Comparison of ENCODE assay signal across 17 cellular contexts in genomic region chr1:115781343-115781742, GRCh38. TPM values are rescaled to one million over a fixed set of nuclear protein-coding genes. Genes with fewer than 3 reads are reported as not detected.
DNase-seq lines count a peak whose midpoint lies in the region; FAIRE-seq and TF ChIP-seq lines count a peak whose summit lies in the region.
"Had no signal": no experiment of that assay in that cellular context is flagged by ENCODE, and none has a peak within 500 bp of the region (broad histone marks: within the 10 kb centered on the region; RNA-seq: fewer than 3 reads in every experiment).

No MANE protein-coding gene starts in this region.

- DNase-seq in AG08395 (ENCODE audit: low spot score): peak; percentile 51
- DNase-seq in mammary epithelial cell: peak; percentile 95
- no peak for DNase-seq in hepatocyte (ENCODE audit: low spot score)
- no peak for DNase-seq in urothelium cell line (ENCODE audit: low spot score)
- DNase-seq in midbrain (lab: John Stamatoyannopoulos, UW): no peak
- DNase-seq in RKO (ENCODE audit: low spot score): no peak
- DNase-seq in NAMALWA (ENCODE audit: low spot score): no peak
- DNase-seq: activated naive CD4-positive, alpha-beta T cell treated with anti-CD3 and anti-CD28 coated beads for 36 hours; Calu3; mesendoderm; stimulated activated CD4-positive, alpha-beta T cell treated with anti-CD3 and anti-CD28 coated beads, Interleukin-15, amount 100 ng/mL, for 24 hours; testis had no signal

- dilution Hi-C loops in mammary epithelial cell (cut with HindIII; ENCODE audit: low sequenced_read_pairs): no loop called here

- H3K4me3 ChIP-seq in KMS-11 (IDR thresholded peaks at IDR 0.05; ENCODE audit: insufficient read depth, low read depth, low read length): no peak overlapping the region
- no peak overlapping the region for H3K4me3 ChIP-seq in mammary epithelial cell (replicated peaks in 1 of 3; ENCODE audit: insufficient read depth in 1 of 3, low read depth in 2 of 3, low read length in 3 of 3)
- H3K4me3 ChIP-seq in hepatocyte: no peak overlapping the region
- H3K4me3 ChIP-seq: cardiac muscle cell, testis had no signal

- H3K4me1 ChIP-seq in KMS-11 (ENCODE audit: low read depth, poor library complexity, severe bottlenecking) (peaks cover 46% of the 10 kb centered on the region), mammary epithelial cell (ENCODE audit: insufficient read depth, low read length) (peaks cover 31% of the 10 kb centered on the region), hepatocyte (ENCODE audit: insufficient read depth) (peaks cover 18% of the 10 kb centered on the region)
- H3K4me1 ChIP-seq: testis had no signal

- TF ChIP-seq CTCF in KMS-11 (conservative IDR thresholded peaks at IDR 0.05; ENCODE audit: low read depth, low read length): no peak
- no peak for TF ChIP-seq CTCF in mammary epithelial cell (conservative IDR thresholded peaks at IDR 0.05 in 1 of 2, IDR thresholded peaks at IDR 0.05 in 1 of 2; ENCODE audit: extremely low read depth in 1 of 2, insufficient read depth in 1 of 2, low read depth in 1 of 2, low read length in 2 of 2)
- no peak for TF ChIP-seq CTCF in hepatocyte (IDR thresholded peaks at IDR 0.05; ENCODE audit: poor library complexity)

- CTCF ChIA-PET in mammary epithelial cell (lab: Charles Lee; ENCODE audit: low non-redundant PET): interaction anchor here (0.5 to 0.6 kb wide), 3 partner anchors 41 to 729 kb away, joined by 3 to 7 read pairs (median 5); no protein-coding TSS in a partner anchor

- in situ Hi-C loops in mammary epithelial cell (cut with MboI; ENCODE audit: low sequenced_read_pairs in 2 of 2): no loop called here

- BruUV-seq in mammary epithelial cell (replicated peaks; lab: Mats Ljungman, UMichigan): no TSS peak

- H3K27ac ChIP-seq in KMS-11: peak overlapping the region; percentile 95
- peak overlapping the region; percentile 97 for H3K27ac ChIP-seq in mammary epithelial cell (ENCODE audit: insufficient read depth, low read depth, low read length)
- peak overlapping the region; percentile 91 for H3K27ac ChIP-seq in hepatocyte
- H3K27ac ChIP-seq: cardiac muscle cell, testis, VCaP had no signal

- H3K79me2 ChIP-seq in KMS-11 (ENCODE audit: insufficient read depth, low read depth) (no peaks in the 10 kb centered on the region), mammary epithelial cell (ENCODE audit: insufficient read depth, low read length) (no peaks in the 10 kb centered on the region), hepatocyte (no peaks in the 10 kb centered on the region)

- no peak for FAIRE-seq in urothelium cell line (lab: Jason Lieb, UNC)

- H4K20me1 ChIP-seq in KMS-11 (ENCODE audit: insufficient read depth) (no peaks in the 10 kb centered on the region), mammary epithelial cell (ENCODE audit: insufficient read depth, low read length) (no peaks in the 10 kb centered on the region), hepatocyte (ENCODE audit: insufficient read depth, poor library complexity, severe bottlenecking) (no peaks in the 10 kb centered on the region)

- 0% methylated on average over 1 of the region's 1 CpG for WGBS in mammary epithelial cell (ENCODE audit: low coverage, missing lambda C conversion rate)
- WGBS in hepatocyte (ENCODE audit: low lambda C conversion rate, missing lambda C conversion rate): 100% methylated on average over 1 of the region's 1 CpG

- H3K9me3 ChIP-seq in mammary epithelial cell (replicated peaks; ENCODE audit: insufficient read depth, low read length) (no peaks in the 10 kb centered on the region), hepatocyte (ENCODE audit: low read depth) (no peaks in the 10 kb centered on the region)
- H3K9me3 ChIP-seq: testis had no signal

- peak overlapping the region; percentile 78 for H3K4me2 ChIP-seq in KMS-11
- peak overlapping the region; percentile 63 for H3K4me2 ChIP-seq in mammary epithelial cell (ENCODE audit: insufficient read depth, low read depth, low read length)
- no peak overlapping the region for H3K4me2 ChIP-seq in hepatocyte

- no peak overlapping the region for H3K9ac ChIP-seq in KMS-11
- peak overlapping the region; percentile 80 for H3K9ac ChIP-seq in mammary epithelial cell (ENCODE audit: insufficient read depth, low read length)

- H3K9me2 ChIP-seq in hepatocyte (replicated peaks; ENCODE audit: insufficient read depth): no peaks in the 10 kb centered on the region

- H3K27me3 ChIP-seq in KMS-11 (ENCODE audit: insufficient read depth, low read depth): no peaks in the 10 kb centered on the region
- no peaks in the 10 kb centered on the region for H3K27me3 ChIP-seq in mammary epithelial cell (ENCODE audit: insufficient read depth, low read length)
- H3K27me3 ChIP-seq in hepatocyte: no peaks in the 10 kb centered on the region
- H3K27me3 ChIP-seq: cardiac muscle cell, testis had no signal

- intact Hi-C loops in mammary epithelial cell (cut with micrococcal nuclease): loop anchor here (1.0 kb wide), 2 partner anchors 26 to 196 kb away; no protein-coding TSS in a partner anchor

- H2AFZ ChIP-seq in KMS-11 (ENCODE audit: low read depth) (no peak overlapping the region), mammary epithelial cell (ENCODE audit: low read depth, low read length) (no peak overlapping the region), hepatocyte (no peak overlapping the region)

- no peaks in the 10 kb centered on the region for H3K36me3 ChIP-seq in KMS-11 (ENCODE audit: insufficient read depth)
- no peaks in the 10 kb centered on the region for H3K36me3 ChIP-seq in mammary epithelial cell (ENCODE audit: insufficient read depth, low read length)
- no peaks in the 10 kb centered on the region for H3K36me3 ChIP-seq in hepatocyte (replicated peaks; ENCODE audit: insufficient read depth, low read depth)
- H3K36me3 ChIP-seq: cardiac muscle cell had no signal

RNA-seq across cellular contexts. Expression of gene CASQ2, which starts 12.8 kb away (rescaled TPM):
- total RNA-seq in mammary epithelial cell: not detected
- not detected for polyA plus RNA-seq in mammary epithelial cell
- polyA minus RNA-seq in mammary epithelial cell: not detected
- total RNA-seq in hepatocyte: 0.08 TPM in 1 of 2 replicates, not detected in the other
- polyA plus RNA-seq in hepatocyte: not detected in 2 replicates
- total RNA-seq: activated naive CD4-positive, alpha-beta T cell treated with anti-CD3 and anti-CD28 coated beads for 36 hours; Calu3 had no signal
- polyA plus RNA-seq: AG04450 had no signal

RNA-seq across cellular contexts. Expression of gene NHLH2, which starts 59.6 kb away (rescaled TPM):
- 1 to 10 TPM in 1 of 2 donors, not detected in 1; 1.0 TPM for total RNA-seq in mammary epithelial cell
- polyA plus RNA-seq in mammary epithelial cell: 0.02 TPM
- polyA minus RNA-seq in mammary epithelial cell: not detected
- not detected in 2 replicates for total RNA-seq in hepatocyte
- polyA plus RNA-seq in hepatocyte: 0.02 and 0.49 TPM in 2 replicates
- total RNA-seq: activated naive CD4-positive, alpha-beta T cell treated with anti-CD3 and anti-CD28 coated beads for 36 hours; Calu3; cardiac muscle cell; omental fat pad had no signal
- polyA plus RNA-seq: AG04450, cardiac muscle cell had no signal

Comparison
In these comparisons a context has a peak if more than half of its experiments do, and no peak if none do; other contexts are left out.
1. DNase-seq: peak in AG08395 (single experiment) and mammary epithelial cell (single experiment); none in hepatocyte (single experiment), urothelium cell line (single experiment), midbrain (single experiment), RKO (single experiment) and NAMALWA (single experiment).
2. Peak in every context shown above with its lines, with median percentiles within 50 percentile points of each other: H3K27ac ChIP-seq.